ENCODE assay signal across 37 cellular contexts in genomic region chr5:95563367-95563766, GRCh38. TPM values are rescaled to one million over a fixed set of nuclear protein-coding genes. Genes with fewer than 3 reads are reported as not detected.
DNase-seq lines count a peak whose midpoint lies in the region; ATAC-seq, FAIRE-seq and TF ChIP-seq lines count a peak whose summit lies in the region.
"Had no signal": no experiment of that assay in that cellular context is flagged by ENCODE, and none has a peak within 500 bp of the region (broad histone marks: within the 10 kb centered on the region; RNA-seq: fewer than 3 reads in every experiment).

No MANE protein-coding gene starts in this region.

- no peaks in the 10 kb centered on the region for H3K9me3 ChIP-seq in IMR-90 (ENCODE audit: control insufficient read depth, insufficient read depth, low read length)
- H3K9me3 ChIP-seq in K562 (replicated peaks; ENCODE audit: control insufficient read depth, insufficient read depth, low read depth, low read length): no peaks in the 10 kb centered on the region
- no peaks in the 10 kb centered on the region for H3K9me3 ChIP-seq in trophoblast cell (ENCODE audit: insufficient read depth, low read depth, low read length)
- H3K9me3 ChIP-seq in hepatocyte (ENCODE audit: low read depth): no peaks in the 10 kb centered on the region
- H3K9me3 ChIP-seq: A549; BE2C; BLaER1; BLaER1 treated with 17β-estradiol and CSF1 and Interleukin-3, amounts not matched to agents 10 nM and 100 nM; Caco-2 had no signal

- intact Hi-C loops in IMR-90 (cut with micrococcal nuclease) (no loop called here), K562 (cut with micrococcal nuclease) (no loop called here)

- H2BK5ac ChIP-seq in IMR-90 (ENCODE audit: low read depth, low read length, poor library complexity, severe bottlenecking) (no peak overlapping the region), trophoblast cell (ENCODE audit: low read depth, low read length, poor library complexity) (no peak overlapping the region)

- no peak overlapping the region for H3K56ac ChIP-seq in IMR-90 (ENCODE audit: extremely low read depth, insufficient read depth, low read length)

- CTCF ChIA-PET in IMR-90 (lab: Yijun Ruan, JAX): no interaction called here
- CTCF ChIA-PET in K562 (lab: Yijun Ruan, JAX; ENCODE audit: low intra/inter-chr PET ratio): no interaction called here

- H3K79me1 ChIP-seq in IMR-90 (ENCODE audit: low read depth in 1 of 2, low read length in 2 of 2) (peaks cover 17 to 39% of the 10 kb centered on the region in 2 experiments), trophoblast cell (ENCODE audit: low read length) (no peaks in the 10 kb centered on the region)

- no peak overlapping the region; the same call in 1 of the 2 replicates for H2AK5ac ChIP-seq in IMR-90 (ENCODE audit: low read depth, low read length)
- H2AK5ac ChIP-seq in trophoblast cell (ENCODE audit: low read length): no peak overlapping the region

- H2AFZ ChIP-seq in IMR-90 (replicated peaks; ENCODE audit: low read length, poor library complexity) (no peak overlapping the region), K562 (ENCODE audit: low read depth, low read length) (no peak overlapping the region), trophoblast cell (ENCODE audit: insufficient read depth, low read length, poor library complexity) (no peak overlapping the region), hepatocyte (no peak overlapping the region)

- DNase-seq in GM12892 (ENCODE audit: insufficient read length) (no peak), IMR-90 (no peak), K562 (ENCODE audit: extremely low read depth in 1 of 4, low spot score in 3 of 4) (no peak), trophoblast cell (peak; percentile 25 to 65), hepatocyte (ENCODE audit: low spot score) (no peak)
- no peak for DNase-seq in activated T-cell treated with anti-CD3 and anti-CD28 coated beads, Interleukin-2, amount 50 U/mL, for 48 hours
- DNase-seq: 8988T; ACHN; AML-193; BE2C; C1 segment of cervical spinal cord; Caco-2; Calu3; CD4-positive, alpha-beta memory T cell; CD4-positive, alpha-beta T cell; CD4-positive, CD25-positive, alpha-beta regulatory T cell; CD8-positive, alpha-beta memory T cell; CD8-positive, alpha-beta T cell; COR-L47; DMS 273 treated with DMSO at 0.1 percent for 48 hours; DMS153; DMS53; DMS79; DMS79 treated with DMSO at 0.1 percent for 48 hours; DND-41; EL had no signal

- H3K4ac ChIP-seq in IMR-90 (ENCODE audit: low read depth, low read length) (no peak overlapping the region), trophoblast cell (ENCODE audit: low read depth, low read length) (no peak overlapping the region)

- ATAC-seq in IMR-90 (ENCODE audit: low read depth): no peak
- peak; percentile 45; the same call in 2 of the 3 replicates for ATAC-seq in K562
- ATAC-seq in HG03469 (IDR thresholded peaks at IDR 0.05; ENCODE audit: unreplicated experiment): no peak
- no peak for ATAC-seq in HG03025 (IDR thresholded peaks at IDR 0.05; ENCODE audit: low FRiP score, unreplicated experiment)
- ATAC-seq: A549; CD8-positive, alpha-beta T cell had no signal

- H3K36me3 ChIP-seq in IMR-90 (ENCODE audit: control insufficient read depth, insufficient read depth, low read length): no peaks in the 10 kb centered on the region
- peaks cover 12% of the 10 kb centered on the region; the same call in 2 of the 3 replicates for H3K36me3 ChIP-seq in K562 (ENCODE audit: control insufficient read depth, insufficient read depth, low read length)
- no peaks in the 10 kb centered on the region for H3K36me3 ChIP-seq in trophoblast cell (ENCODE audit: control insufficient read depth in 1 of 2, insufficient read depth in 2 of 2, low read length in 2 of 2)
- H3K36me3 ChIP-seq in hepatocyte (replicated peaks; ENCODE audit: insufficient read depth, low read depth): no peaks in the 10 kb centered on the region
- H3K36me3 ChIP-seq: BE2C had no signal

- no peak overlapping the region for H2BK12ac ChIP-seq in trophoblast cell (ENCODE audit: low read length)

- BruUV-seq in IMR-90 (replicated peaks; lab: Mats Ljungman, UMichigan): no TSS peak
- no TSS peak for BruUV-seq in K562 (replicated peaks; lab: Mats Ljungman, UMichigan)

- no peak overlapping the region for H4K5ac ChIP-seq in IMR-90 (ENCODE audit: low read depth, low read length)

- H3K27me3 ChIP-seq in IMR-90 (ENCODE audit: control insufficient read depth, insufficient read depth, low read length): no peaks in the 10 kb centered on the region
- no peaks in the 10 kb centered on the region for H3K27me3 ChIP-seq in K562 (ENCODE audit: control insufficient read depth in 2 of 2, insufficient read depth in 2 of 2, low read length in 2 of 2)
- no peaks in the 10 kb centered on the region for H3K27me3 ChIP-seq in trophoblast cell (ENCODE audit: insufficient read depth, low read length)
- H3K27me3 ChIP-seq in hepatocyte: no peaks in the 10 kb centered on the region
- H3K27me3 ChIP-seq: BE2C; BLaER1; BLaER1 treated with 17β-estradiol and CSF1 and Interleukin-3, amounts not matched to agents 10 nM and 100 nM had no signal

- no peak overlapping the region for H3K4me3 ChIP-seq in IMR-90 (ENCODE audit: insufficient read depth, low read depth, low read length)
- H3K4me3 ChIP-seq in K562: no peak overlapping the region
- H3K4me3 ChIP-seq in trophoblast cell (ENCODE audit: low read depth, low read length): no peak overlapping the region
- H3K4me3 ChIP-seq in hepatocyte: no peak overlapping the region
- H3K4me3 ChIP-seq: A549; BLaER1; BLaER1 treated with 17β-estradiol and CSF1 and Interleukin-3, amounts not matched to agents 10 nM and 100 nM had no signal

- no peak overlapping the region for H4K12ac ChIP-seq in trophoblast cell (ENCODE audit: low read depth, low read length)

- H3K4me2 ChIP-seq in IMR-90 (ENCODE audit: low read depth, low read length): no peak overlapping the region
- H3K4me2 ChIP-seq in K562 (ENCODE audit: insufficient read depth, low read length): no peak overlapping the region
- no peak overlapping the region for H3K4me2 ChIP-seq in trophoblast cell (ENCODE audit: low read length)
- no peak overlapping the region for H3K4me2 ChIP-seq in hepatocyte
- H3K4me2 ChIP-seq: A549; BLaER1; BLaER1 treated with 17β-estradiol and CSF1 and Interleukin-3, amounts not matched to agents 10 nM and 100 nM had no signal

- H4K20me1 ChIP-seq in IMR-90 (ENCODE audit: insufficient read depth, low read length) (no peaks in the 10 kb centered on the region), K562 (replicated peaks; ENCODE audit: control insufficient read depth, insufficient read depth, low read length) (no peaks in the 10 kb centered on the region), hepatocyte (ENCODE audit: insufficient read depth, poor library complexity, severe bottlenecking) (no peaks in the 10 kb centered on the region)
- H4K20me1 ChIP-seq: BLaER1; BLaER1 treated with 17β-estradiol and CSF1 and Interleukin-3, amounts not matched to agents 10 nM and 100 nM had no signal

- no peak overlapping the region for H2AK9ac ChIP-seq in IMR-90 (replicated peaks; ENCODE audit: low read depth, low read length, poor library complexity)

- no peak overlapping the region for H4K91ac ChIP-seq in IMR-90 (ENCODE audit: insufficient read depth, low read depth, low read length)
- H4K91ac ChIP-seq in trophoblast cell (ENCODE audit: low read depth, low read length): no peak overlapping the region

- no peak overlapping the region for H2BK15ac ChIP-seq in IMR-90 (ENCODE audit: low read depth, low read length)

- POLR2A ChIA-PET in IMR-90 (lab: Charles Lee; ENCODE audit: unreplicated experiment): no interaction called here
- POLR2A ChIA-PET in K562 (lab: Yijun Ruan, JAX): interaction anchor here (1.0 to 2.5 kb wide), 2 partner anchors 9 to 14 kb away, joined by 4 to 9 read pairs; partner anchors contain the start of genes ARSK and SKIC3

- H3K4me1 ChIP-seq in IMR-90 (ENCODE audit: control insufficient read depth, insufficient read depth, low read length) (peaks cover 6% of the 10 kb centered on the region; the same call in 1 of the 2 replicates), K562 (replicated peaks in 1 of 2; ENCODE audit: control insufficient read depth in 2 of 2, insufficient read depth in 2 of 2, low read length in 2 of 2) (peaks cover 0 to 9% of the 10 kb centered on the region in 2 experiments; a peak in 3 of 5 replicates), trophoblast cell (ENCODE audit: control insufficient read depth in 1 of 2, insufficient read depth in 2 of 2, low read length in 2 of 2) (peaks cover 0 to 3% of the 10 kb centered on the region in 2 experiments), hepatocyte (ENCODE audit: insufficient read depth) (no peaks in the 10 kb centered on the region)
- H3K4me1 ChIP-seq: A549; BE2C; BLaER1; BLaER1 treated with 17β-estradiol and CSF1 and Interleukin-3, amounts not matched to agents 10 nM and 100 nM had no signal

- H3K27ac ChIP-seq in IMR-90 (ENCODE audit: insufficient read depth, low read length) (no peak overlapping the region), K562 (ENCODE audit: extremely low read depth, low read depth, low read length) (no peak overlapping the region), trophoblast cell (ENCODE audit: low read depth, low read length) (no peak overlapping the region), hepatocyte (no peak overlapping the region)
- H3K27ac ChIP-seq: 22Rv1; A549; BLaER1; BLaER1 treated with 17β-estradiol and CSF1 and Interleukin-3, amounts not matched to agents 10 nM and 100 nM; C4-2B had no signal

- H3K9me1 ChIP-seq in IMR-90 (ENCODE audit: insufficient read depth, low read length): peaks cover 3% of the 10 kb centered on the region; the same call in 1 of the 2 replicates
- no peaks in the 10 kb centered on the region for H3K9me1 ChIP-seq in K562 (ENCODE audit: control insufficient read depth, insufficient read depth, low read length)

- H3K23ac ChIP-seq in IMR-90 (ENCODE audit: low read depth, low read length): peak overlapping the region; percentile 33; the same call in 1 of the 2 replicates
- no peak overlapping the region for H3K23ac ChIP-seq in trophoblast cell (ENCODE audit: low read length)

- H3K14ac ChIP-seq in IMR-90 (replicated peaks; ENCODE audit: low read depth, low read length) (no peak overlapping the region), trophoblast cell (ENCODE audit: low read length) (no peak overlapping the region)

- no peak for TF ChIP-seq EP300 in K562 (IDR thresholded peaks at IDR 0.05; ENCODE audit: low read length)

- H2BK120ac ChIP-seq in IMR-90 (ENCODE audit: low read depth, low read length): no peak overlapping the region
- H2BK120ac ChIP-seq in trophoblast cell (ENCODE audit: insufficient read depth, low read length, poor library complexity): no peak overlapping the region

- H3K79me2 ChIP-seq in K562 (ENCODE audit: control insufficient read depth, insufficient read depth, low read length) (no peaks in the 10 kb centered on the region), trophoblast cell (ENCODE audit: control insufficient read depth, insufficient read depth, low read length, poor library complexity) (no peaks in the 10 kb centered on the region), hepatocyte (peaks cover 18% of the 10 kb centered on the region)

- dilution Hi-C loops in IMR-90 (cut with HindIII; ENCODE audit: low sequenced_read_pairs, unreplicated experiment): no loop called here

- H4K8ac ChIP-seq in IMR-90 (ENCODE audit: low read depth in 2 of 2, low read length in 2 of 2): no peak overlapping the region
- no peak overlapping the region for H4K8ac ChIP-seq in trophoblast cell (ENCODE audit: low read depth, low read length)

- H3K9me2 ChIP-seq in hepatocyte (replicated peaks; ENCODE audit: insufficient read depth): no peaks in the 10 kb centered on the region

- no peak for TF ChIP-seq CTCF in IMR-90 (conservative IDR thresholded peaks at IDR 0.05; ENCODE audit: low read depth, low read length)
- no peak for TF ChIP-seq CTCF in K562 (IDR thresholded peaks at IDR 0.05 in 2 of 3, conservative IDR thresholded peaks at IDR 0.05 in 1 of 3; ENCODE audit: insufficient read depth in 2 of 3, low read depth in 1 of 3, low read length in 3 of 3)
- TF ChIP-seq CTCF in hepatocyte (IDR thresholded peaks at IDR 0.05; ENCODE audit: poor library complexity): no peak

- peak; percentile 62 for FAIRE-seq in GM12892 (lab: Jason Lieb, UNC)
- no peak for FAIRE-seq in K562 (lab: Jason Lieb, UNC)
- FAIRE-seq: A204.1, D721Med had no signal

- H3K9ac ChIP-seq in IMR-90 (ENCODE audit: low read depth, low read length): no peak overlapping the region
- H3K9ac ChIP-seq in K562 (ENCODE audit: insufficient read depth in 1 of 2, low read depth in 2 of 2, low read length in 2 of 2): no peak overlapping the region
- H3K9ac ChIP-seq in trophoblast cell (ENCODE audit: low read length): no peak overlapping the region
- H3K9ac ChIP-seq: BLaER1; BLaER1 treated with 17β-estradiol and CSF1 and Interleukin-3, amounts not matched to agents 10 nM and 100 nM had no signal

- H2BK20ac ChIP-seq in IMR-90 (ENCODE audit: low read depth, low read length): no peak overlapping the region

- WGBS in IMR-90 (ENCODE audit: extremely low coverage in 2 of 2, insufficient read length in 1 of 2), 2 experiments: no CpG with 5 or more reads among the region's 5 CpGs
- 7% methylated on average over 5 of the region's 5 CpGs for WGBS in K562 (ENCODE audit: insufficient coverage, low coverage, missing lambda C conversion rate)
- WGBS in trophoblast cell (ENCODE audit: extremely low coverage, insufficient coverage, insufficient read length): no CpG with 5 or more reads among the region's 5 CpGs
- WGBS in hepatocyte (ENCODE audit: low lambda C conversion rate, missing lambda C conversion rate): 86% methylated on average over 5 of the region's 5 CpGs

- in situ Hi-C loops in IMR-90 (cut with MboI; ENCODE audit: low sequenced_read_pairs): no loop called here
- in situ Hi-C loops in K562 (cut with MboI): no loop called here

- TF ChIP-seq POLR2A in GM12892 (IDR thresholded peaks at IDR 0.05; ENCODE audit: low read depth, low read length) (no peak), IMR-90 (IDR thresholded peaks at IDR 0.05; ENCODE audit: low read depth, low read length) (no peak), K562 (conservative IDR thresholded peaks at IDR 0.05) (no peak)

- TF ChIP-seq RAD21 in IMR-90 (IDR thresholded peaks at IDR 0.05; ENCODE audit: low read length) (no peak), K562 (CRISPR knock-in tag; conservative IDR thresholded peaks at IDR 0.05 in 1 of 2, IDR thresholded peaks at IDR 0.05 in 1 of 2) (no peak)

- H3K18ac ChIP-seq in IMR-90 (ENCODE audit: low read depth, low read length): no peak overlapping the region
- H3K18ac ChIP-seq in trophoblast cell (ENCODE audit: low read length): no peak overlapping the region

RNA-seq across cellular contexts. Expression of gene ARSK, which starts 8.5 kb away (rescaled TPM):
- polyA plus RNA-seq in GM12892 (2012; ENCODE audit: missing spikeins): 4.5 TPM
- 22.0 and 25.0 TPM in 2 replicates for total RNA-seq in IMR-90 (2012; rRNA removed)
- polyA plus RNA-seq in IMR-90 (2012; rRNA removed): 13.8 and 15.1 TPM in 2 replicates
- polyA plus RNA-seq in IMR-90 (2012; cell fraction: cytosol; rRNA removed): 4.4 and 6.5 TPM in 2 replicates
- polyA plus RNA-seq in IMR-90 (2012; cell fraction: nucleus; rRNA removed; ENCODE audit: low replicate concordance): 1.7 and 7.5 TPM in 2 replicates
- 5.1 and 20.8 TPM in 2 replicates for total RNA-seq in K562 (2011; cell fraction: chromatin; rRNA removed; ENCODE audit: low replicate concordance)
- 4.8 and 7.0 TPM in 2 replicates for total RNA-seq in K562 (2011; cell fraction: nucleolus; rRNA removed)
- total RNA-seq in K562 (2011; cell fraction: nucleoplasm; rRNA removed): 9.5 and 11.5 TPM in 2 replicates
- total RNA-seq in K562 (2014; rRNA removed): 5.2 and 6.4 TPM in 2 replicates
- total RNA-seq in K562 (2014; rRNA removed; fragmentation: Illumina TruSeq; extraction: Trizol): 6.8 and 7.7 TPM in 2 replicates
- 7.1 and 8.0 TPM in 2 replicates for total RNA-seq in K562 (2015; rRNA removed; fragmentation: Illumina TruSeq; extraction: Trizol)
- 5.5 and 6.1 TPM in 2 replicates for total RNA-seq in K562 (2021)
- polyA plus RNA-seq in K562 (2011; rRNA removed): 6.6 and 9.4 TPM in 2 replicates
- polyA plus RNA-seq in K562 (2011; cell fraction: cytosol; rRNA removed): 3.3 and 4.7 TPM in 2 replicates
- 2.4 and 2.5 TPM in 2 replicates for polyA plus RNA-seq in K562 (2011; cell fraction: nucleus; rRNA removed)
- polyA plus RNA-seq in K562 (2012): 7.2 and 7.4 TPM in 2 replicates
- polyA plus RNA-seq in K562 (2014; fragmentation: Illumina TruSeq; extraction: Trizol): 8.5 and 8.9 TPM in 2 replicates
- 1 to 10 TPM; 2.7 to 2.8 TPM for polyA plus RNA-seq in K562 (2014; fragmentation: Nextera tagmentation; extraction: Ambion mirVana)
- polyA plus RNA-seq in K562 (2014; rRNA removed): 9.1 and 12.3 TPM in 2 replicates
- polyA minus RNA-seq in K562 (2011; rRNA and poly(A)+ RNA removed): 11.8 TPM in 2 replicates
- 2.9 and 4.4 TPM in 2 replicates for polyA minus RNA-seq in K562 (2011; cell fraction: cytosol; rRNA and poly(A)+ RNA removed)
- polyA minus RNA-seq in K562 (2011; cell fraction: nucleus; rRNA and poly(A)+ RNA removed): 5.5 and 8.1 TPM in 2 replicates
- 7.7 and 8.0 TPM in 2 replicates for polyA plus RNA-seq in trophoblast cell (2013)
- total RNA-seq in hepatocyte: 15.0 and 15.1 TPM in 2 replicates
- polyA plus RNA-seq in hepatocyte: 12.8 and 13.3 TPM in 2 replicates

RNA-seq across cellular contexts. Expression of gene SKIC3, which starts 8.6 kb away (rescaled TPM):
- polyA plus RNA-seq in GM12892 (2012; ENCODE audit: missing spikeins): 47.5 TPM
- total RNA-seq in IMR-90 (2012; rRNA removed): 145 and 184 TPM in 2 replicates
- polyA plus RNA-seq in IMR-90 (2012; rRNA removed): 32.8 and 47.1 TPM in 2 replicates
- 4.3 and 4.9 TPM in 2 replicates for polyA plus RNA-seq in IMR-90 (2012; cell fraction: cytosol; rRNA removed)
- polyA plus RNA-seq in IMR-90 (2012; cell fraction: nucleus; rRNA removed; ENCODE audit: low replicate concordance): 9.8 and 122 TPM in 2 replicates
- total RNA-seq in K562 (2011; cell fraction: chromatin; rRNA removed; ENCODE audit: low replicate concordance): 52.7 and 299 TPM in 2 replicates
- 21.8 and 35.8 TPM in 2 replicates for total RNA-seq in K562 (2011; cell fraction: nucleolus; rRNA removed)
- total RNA-seq in K562 (2011; cell fraction: nucleoplasm; rRNA removed): 65.2 and 78.6 TPM in 2 replicates
- total RNA-seq in K562 (2014; rRNA removed): 37.7 and 38.1 TPM in 2 replicates
- total RNA-seq in K562 (2014; rRNA removed; fragmentation: Illumina TruSeq; extraction: Trizol): 65.7 and 78.5 TPM in 2 replicates
- 62.2 and 63.9 TPM in 2 replicates for total RNA-seq in K562 (2015; rRNA removed; fragmentation: Illumina TruSeq; extraction: Trizol)
- 54.0 and 54.4 TPM in 2 replicates for total RNA-seq in K562 (2021)
- polyA plus RNA-seq in K562 (2011; rRNA removed): 65.9 and 72.4 TPM in 2 replicates
- polyA plus RNA-seq in K562 (2011; cell fraction: cytosol; rRNA removed): 8.7 and 18.9 TPM in 2 replicates
- 45.8 and 107 TPM in 2 replicates for polyA plus RNA-seq in K562 (2011; cell fraction: nucleus; rRNA removed)
- 27.8 and 38.9 TPM in 2 replicates for polyA plus RNA-seq in K562 (2012)
- polyA plus RNA-seq in K562 (2014; fragmentation: Illumina TruSeq; extraction: Trizol): 33.8 and 37.6 TPM in 2 replicates
- 10 to 100 TPM; 35.1 to 44.1 TPM for polyA plus RNA-seq in K562 (2014; fragmentation: Nextera tagmentation; extraction: Ambion mirVana)
- polyA plus RNA-seq in K562 (2014; rRNA removed): 29.4 and 30.7 TPM in 2 replicates
- 177 and 186 TPM in 2 replicates for polyA minus RNA-seq in K562 (2011; rRNA and poly(A)+ RNA removed)
- 30.2 and 42.8 TPM in 2 replicates for polyA minus RNA-seq in K562 (2011; cell fraction: cytosol; rRNA and poly(A)+ RNA removed)
- polyA minus RNA-seq in K562 (2011; cell fraction: nucleus; rRNA and poly(A)+ RNA removed): 66.2 and 144 TPM in 2 replicates
- 33.3 and 33.5 TPM in 2 replicates for polyA plus RNA-seq in trophoblast cell (2013)
- total RNA-seq in hepatocyte: 84.1 and 93.3 TPM in 2 replicates
- 36.0 and 41.3 TPM in 2 replicates for polyA plus RNA-seq in hepatocyte

RNA-seq across cellular contexts. Expression of gene GPR150, which starts 56.5 kb away (rescaled TPM):
- 0.32 TPM for polyA plus RNA-seq in GM12892 (2012; ENCODE audit: missing spikeins)
- total RNA-seq in IMR-90 (2012; rRNA removed) (under 0.01 TPM in 2 replicates), K562 (2014; rRNA removed) (not detected in 2 replicates), K562 (2014; rRNA removed; fragmentation: Illumina TruSeq; extraction: Trizol) (not detected in 2 replicates), K562 (2015; rRNA removed; fragmentation: Illumina TruSeq; extraction: Trizol) (not detected in 2 replicates), K562 (2021) (not detected in 2 replicates), hepatocyte (0.36 TPM in 1 of 2 replicates, not detected in the other)
- polyA plus RNA-seq in IMR-90 (2012; rRNA removed) (0.10 and 0.11 TPM in 2 replicates), K562 (2011; rRNA removed) (not detected in 2 replicates), K562 (2014; fragmentation: Illumina TruSeq; extraction: Trizol) (not detected in 2 replicates), K562 (2014; fragmentation: Nextera tagmentation; extraction: Ambion mirVana) (not detected), K562 (2014; rRNA removed) (not detected in 2 replicates), hepatocyte (1.0 and 1.3 TPM in 2 replicates)
- polyA plus RNA-seq in IMR-90 (2012; cell fraction: cytosol; rRNA removed): 0.17 and 0.22 TPM in 2 replicates
- polyA plus RNA-seq in IMR-90 (2012; cell fraction: nucleus; rRNA removed; ENCODE audit: low replicate concordance): 0.16 and 0.32 TPM in 2 replicates
- not detected in 2 replicates for total RNA-seq in K562 (2011; cell fraction: chromatin; rRNA removed; ENCODE audit: low replicate concordance)
- not detected in 2 replicates for total RNA-seq in K562 (2011; cell fraction: nucleolus; rRNA removed)
- not detected in 2 replicates for total RNA-seq in K562 (2011; cell fraction: nucleoplasm; rRNA removed)
- not detected in 2 replicates for polyA plus RNA-seq in K562 (2011; cell fraction: cytosol; rRNA removed)
- not detected in 2 replicates for polyA plus RNA-seq in K562 (2011; cell fraction: nucleus; rRNA removed)
- not detected in 2 replicates for polyA plus RNA-seq in K562 (2012)
- not detected in 2 replicates for polyA minus RNA-seq in K562 (2011; rRNA and poly(A)+ RNA removed)
- polyA minus RNA-seq in K562 (2011; cell fraction: cytosol; rRNA and poly(A)+ RNA removed): not detected in 2 replicates
- polyA minus RNA-seq in K562 (2011; cell fraction: nucleus; rRNA and poly(A)+ RNA removed): not detected in 2 replicates
- not detected in 2 replicates for polyA plus RNA-seq in trophoblast cell (2013)
- total RNA-seq: A172 had no signal
- polyA plus RNA-seq: CD14-positive monocyte had no signal

Comparison
In these comparisons a context has a peak if more than half of its experiments do, and no peak if none do; other contexts are left out.
1. DNase-seq: peak in trophoblast cell (2 of 2); none in GM12892 (single experiment), IMR-90 (single experiment), K562 (0 of 4), activated T-cell treated with anti-CD3 and anti-CD28 coated beads, Interleukin-2, amount 50 U/mL, for 48 hours (0 of 2) and hepatocyte (single experiment).